In genomic region chr6:170140129-170140528, GRCh38 we compare ENCODE assay signal across 11 cellular contexts.
"Had no signal": no experiment of that assay in that cellular context is flagged by ENCODE, and none has a peak within 500 bp of the region (broad histone marks: within the 10 kb centered on the region; RNA-seq: fewer than 3 reads in every experiment).

No MANE protein-coding gene starts in this region.

- ATAC-seq: foreskin keratinocyte, left colon had no signal

- H3K4me1 ChIP-seq: parathyroid adenoma, SJSA1 had no signal

- H3K27me3 ChIP-seq: foreskin keratinocyte, SJSA1 had no signal

- H3K4me3 ChIP-seq: SJSA1, smooth muscle cell had no signal

- H3K36me3 ChIP-seq: SJSA1 had no signal

- DNase-seq: activated CD4-positive, alpha-beta T cell treated with anti-CD3 and anti-CD28 coated beads, Interleukin-2, amount 50 U/mL, for 1 hour; activated T-cell treated with anti-CD3 and anti-CD28 coated beads for 4 hours; amygdala; effector memory CD4-positive, alpha-beta T cell; foreskin keratinocyte; retina had no signal

- FAIRE-seq: urothelium cell line had no signal

- H3K27ac ChIP-seq: foreskin keratinocyte, parathyroid adenoma, SJSA1 had no signal
